In genomic region chr17:37358830-37359681, GRCh38 we compare ENCODE assay signal across 1 cellular context.
TF ChIP-seq lines count a peak whose summit lies in the region.

No MANE protein-coding gene starts in this region.

TF ChIP-seq in HepG2, 621 proteins besides CTCF, POLR2A, EP300 and RAD21 (continued from another document and continues in another):
- TF ChIP-seq LRRFIP1 (CRISPR knock-in tag; conservative IDR thresholded peaks at IDR 0.05) (no peak), STAT6 (CRISPR knock-in tag; IDR thresholded peaks at IDR 0.05; ENCODE audit: borderline replicate concordance) (no peak; the same call in 1 of the 2 replicates), STAT5B (CRISPR knock-in tag; IDR thresholded peaks at IDR 0.05) (no peak), ZBTB26 (CRISPR knock-in tag; IDR thresholded peaks at IDR 0.05; ENCODE audit: borderline replicate concordance) (peak; percentile 41; the same call in 1 of the 2 replicates), ZNF354B (CRISPR knock-in tag; IDR thresholded peaks at IDR 0.05) (no peak), ZNF570 (CRISPR knock-in tag; IDR thresholded peaks at IDR 0.05; ENCODE audit: borderline replicate concordance) (no peak), ZBTB8A (CRISPR knock-in tag; IDR thresholded peaks at IDR 0.05; ENCODE audit: borderline replicate concordance, low read depth) (no peak), NR3C1 (CRISPR knock-in tag; IDR thresholded peaks at IDR 0.05) (no peak), KAT7 (CRISPR knock-in tag; IDR thresholded peaks at IDR 0.05; ENCODE audit: borderline replicate concordance) (no peak), ZNF567 (CRISPR knock-in tag; IDR thresholded peaks at IDR 0.05; ENCODE audit: borderline replicate concordance) (no peak), SMYD3 (CRISPR knock-in tag; IDR thresholded peaks at IDR 0.05) (no peak), TAF1 (CRISPR knock-in tag; IDR thresholded peaks at IDR 0.05) (peak; percentile 71; the same call in 1 of the 2 replicates), ZFAT (CRISPR knock-in tag; conservative IDR thresholded peaks at IDR 0.05) (no peak), ZSCAN21 (CRISPR knock-in tag; IDR thresholded peaks at IDR 0.05; ENCODE audit: borderline replicate concordance) (no peak; the same call in none of the 2 replicates), ZNF143 (CRISPR knock-in tag; IDR thresholded peaks at IDR 0.05) (no peak), MLLT10 (CRISPR knock-in tag; IDR thresholded peaks at IDR 0.05) (no peak), ZSCAN5A (CRISPR knock-in tag; IDR thresholded peaks at IDR 0.05; ENCODE audit: borderline replicate concordance) (no peak), ZSCAN30 (CRISPR knock-in tag; IDR thresholded peaks at IDR 0.05) (no peak), SP1 (IDR thresholded peaks at IDR 0.05) (no peak), SP1 (CRISPR knock-in tag; IDR thresholded peaks at IDR 0.05) (peak; percentile 38; the same call in 1 of the 2 replicates), AGO2 (optimal IDR thresholded peaks at IDR 0.05; ENCODE audit: low read depth, low read length) (peak; percentile 92), THYN1 (CRISPR knock-in tag; IDR thresholded peaks at IDR 0.05; ENCODE audit: borderline replicate concordance, low read depth) (no peak), PRMT3 (CRISPR knock-in tag; IDR thresholded peaks at IDR 0.05; ENCODE audit: borderline replicate concordance, low read depth) (no peak), RFXANK (CRISPR knock-in tag; IDR thresholded peaks at IDR 0.05) (no peak), CC2D1A (CRISPR knock-in tag; IDR thresholded peaks at IDR 0.05) (no peak), ZNF768 (CRISPR knock-in tag; IDR thresholded peaks at IDR 0.05) (peak; percentile 69; the same call in 1 of the 2 replicates), SUZ12 (IDR thresholded peaks at IDR 0.05; ENCODE audit: low read depth, low read length) (no peak), KLF6 (CRISPR knock-in tag; IDR thresholded peaks at IDR 0.05) (peak; percentile 68; the same call in 1 of the 2 replicates), ZC3H4 (CRISPR knock-in tag; IDR thresholded peaks at IDR 0.05; ENCODE audit: borderline replicate concordance) (no peak), RBM22 (optimal IDR thresholded peaks at IDR 0.05; ENCODE audit: low read length) (no peak), ARHGAP35 (CRISPR knock-in tag; IDR thresholded peaks at IDR 0.05; ENCODE audit: borderline replicate concordance) (no peak), REXO4 (CRISPR knock-in tag; IDR thresholded peaks at IDR 0.05; ENCODE audit: borderline replicate concordance) (no peak), SMAD1 (CRISPR knock-in tag; IDR thresholded peaks at IDR 0.05; ENCODE audit: borderline replicate concordance, low read depth) (0 out of 2 replicates have a peak, but pooled peaks have one; percentile 79), SNAPC5 (CRISPR knock-in tag; IDR thresholded peaks at IDR 0.05; ENCODE audit: borderline replicate concordance) (no peak), CEBPB (IDR thresholded peaks at IDR 0.05; ENCODE audit: borderline replicate concordance, low read depth, low read length) (no peak), RBFOX2 (IDR thresholded peaks at IDR 0.05; ENCODE audit: low read depth, low read length) (peak; percentile 89), NFIB (CRISPR knock-in tag; IDR thresholded peaks at IDR 0.05; ENCODE audit: borderline replicate concordance) (no peak), PCBP2 (optimal IDR thresholded peaks at IDR 0.05; ENCODE audit: low read depth, low read length, poor library complexity, severe bottlenecking) (no peak)
- TF ChIP-seq, protein P1, sequence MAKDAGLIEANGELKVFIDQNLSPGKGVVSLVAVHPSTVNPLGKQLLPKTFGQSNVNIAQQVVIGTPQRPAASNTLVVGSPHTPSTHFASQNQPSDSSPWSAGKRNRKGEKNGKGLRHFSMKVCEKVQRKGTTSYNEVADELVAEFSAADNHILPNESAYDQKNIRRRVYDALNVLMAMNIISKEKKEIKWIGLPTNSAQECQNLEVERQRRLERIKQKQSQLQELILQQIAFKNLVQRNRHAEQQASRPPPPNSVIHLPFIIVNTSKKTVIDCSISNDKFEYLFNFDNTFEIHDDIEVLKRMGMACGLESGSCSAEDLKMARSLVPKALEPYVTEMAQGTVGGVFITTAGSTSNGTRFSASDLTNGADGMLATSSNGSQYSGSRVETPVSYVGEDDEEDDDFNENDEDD (CRISPR knock-in tag; IDR thresholded peaks at IDR 0.05; ENCODE audit: borderline replicate concordance), result no peak; the same call in 1 of the 2 replicates
- TF ChIP-seq, protein P2, sequence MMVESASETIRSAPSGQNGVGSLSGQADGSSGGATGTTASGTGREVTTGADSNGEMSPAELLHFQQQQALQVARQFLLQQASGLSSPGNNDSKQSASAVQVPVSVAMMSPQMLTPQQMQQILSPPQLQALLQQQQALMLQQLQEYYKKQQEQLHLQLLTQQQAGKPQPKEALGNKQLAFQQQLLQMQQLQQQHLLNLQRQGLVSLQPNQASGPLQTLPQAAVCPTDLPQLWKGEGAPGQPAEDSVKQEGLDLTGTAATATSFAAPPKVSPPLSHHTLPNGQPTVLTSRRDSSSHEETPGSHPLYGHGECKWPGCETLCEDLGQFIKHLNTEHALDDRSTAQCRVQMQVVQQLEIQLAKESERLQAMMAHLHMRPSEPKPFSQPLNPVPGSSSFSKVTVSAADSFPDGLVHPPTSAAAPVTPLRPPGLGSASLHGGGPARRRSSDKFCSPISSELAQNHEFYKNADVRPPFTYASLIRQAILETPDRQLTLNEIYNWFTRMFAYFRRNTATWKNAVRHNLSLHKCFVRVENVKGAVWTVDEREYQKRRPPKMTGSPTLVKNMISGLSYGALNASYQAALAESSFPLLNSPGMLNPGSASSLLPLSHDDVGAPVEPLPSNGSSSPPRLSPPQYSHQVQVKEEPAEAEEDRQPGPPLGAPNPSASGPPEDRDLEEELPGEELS (CRISPR knock-in tag; IDR thresholded peaks at IDR 0.05), result no peak
- TF ChIP-seq, protein P3, sequence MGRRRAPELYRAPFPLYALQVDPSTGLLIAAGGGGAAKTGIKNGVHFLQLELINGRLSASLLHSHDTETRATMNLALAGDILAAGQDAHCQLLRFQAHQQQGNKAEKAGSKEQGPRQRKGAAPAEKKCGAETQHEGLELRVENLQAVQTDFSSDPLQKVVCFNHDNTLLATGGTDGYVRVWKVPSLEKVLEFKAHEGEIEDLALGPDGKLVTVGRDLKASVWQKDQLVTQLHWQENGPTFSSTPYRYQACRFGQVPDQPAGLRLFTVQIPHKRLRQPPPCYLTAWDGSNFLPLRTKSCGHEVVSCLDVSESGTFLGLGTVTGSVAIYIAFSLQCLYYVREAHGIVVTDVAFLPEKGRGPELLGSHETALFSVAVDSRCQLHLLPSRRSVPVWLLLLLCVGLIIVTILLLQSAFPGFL (CRISPR knock-in tag; IDR thresholded peaks at IDR 0.05), result no peak
- TF ChIP-seq, protein P4, sequence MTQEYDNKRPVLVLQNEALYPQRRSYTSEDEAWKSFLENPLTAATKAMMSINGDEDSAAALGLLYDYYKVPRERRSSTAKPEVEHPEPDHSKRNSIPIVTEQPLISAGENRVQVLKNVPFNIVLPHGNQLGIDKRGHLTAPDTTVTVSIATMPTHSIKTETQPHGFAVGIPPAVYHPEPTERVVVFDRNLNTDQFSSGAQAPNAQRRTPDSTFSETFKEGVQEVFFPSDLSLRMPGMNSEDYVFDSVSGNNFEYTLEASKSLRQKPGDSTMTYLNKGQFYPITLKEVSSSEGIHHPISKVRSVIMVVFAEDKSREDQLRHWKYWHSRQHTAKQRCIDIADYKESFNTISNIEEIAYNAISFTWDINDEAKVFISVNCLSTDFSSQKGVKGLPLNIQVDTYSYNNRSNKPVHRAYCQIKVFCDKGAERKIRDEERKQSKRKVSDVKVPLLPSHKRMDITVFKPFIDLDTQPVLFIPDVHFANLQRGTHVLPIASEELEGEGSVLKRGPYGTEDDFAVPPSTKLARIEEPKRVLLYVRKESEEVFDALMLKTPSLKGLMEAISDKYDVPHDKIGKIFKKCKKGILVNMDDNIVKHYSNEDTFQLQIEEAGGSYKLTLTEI (CRISPR knock-in tag; conservative IDR thresholded peaks at IDR 0.05), result no peak
- TF ChIP-seq, protein P5, sequence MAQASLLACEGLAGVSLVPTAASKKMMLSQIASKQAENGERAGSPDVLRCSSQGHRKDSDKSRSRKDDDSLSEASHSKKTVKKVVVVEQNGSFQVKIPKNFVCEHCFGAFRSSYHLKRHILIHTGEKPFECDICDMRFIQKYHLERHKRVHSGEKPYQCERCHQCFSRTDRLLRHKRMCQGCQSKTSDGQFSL (CRISPR knock-in tag; IDR thresholded peaks at IDR 0.05), result no peak
- TF ChIP-seq, protein P6, sequence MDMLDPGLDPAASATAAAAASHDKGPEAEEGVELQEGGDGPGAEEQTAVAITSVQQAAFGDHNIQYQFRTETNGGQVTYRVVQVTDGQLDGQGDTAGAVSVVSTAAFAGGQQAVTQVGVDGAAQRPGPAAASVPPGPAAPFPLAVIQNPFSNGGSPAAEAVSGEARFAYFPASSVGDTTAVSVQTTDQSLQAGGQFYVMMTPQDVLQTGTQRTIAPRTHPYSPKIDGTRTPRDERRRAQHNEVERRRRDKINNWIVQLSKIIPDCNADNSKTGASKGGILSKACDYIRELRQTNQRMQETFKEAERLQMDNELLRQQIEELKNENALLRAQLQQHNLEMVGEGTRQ (IDR thresholded peaks at IDR 0.05; ENCODE audit: low read depth, low read length), result no peak
- TF ChIP-seq, protein P6 (CRISPR knock-in tag; IDR thresholded peaks at IDR 0.05; ENCODE audit: borderline replicate concordance), result no peak
- TF ChIP-seq, protein P7, sequence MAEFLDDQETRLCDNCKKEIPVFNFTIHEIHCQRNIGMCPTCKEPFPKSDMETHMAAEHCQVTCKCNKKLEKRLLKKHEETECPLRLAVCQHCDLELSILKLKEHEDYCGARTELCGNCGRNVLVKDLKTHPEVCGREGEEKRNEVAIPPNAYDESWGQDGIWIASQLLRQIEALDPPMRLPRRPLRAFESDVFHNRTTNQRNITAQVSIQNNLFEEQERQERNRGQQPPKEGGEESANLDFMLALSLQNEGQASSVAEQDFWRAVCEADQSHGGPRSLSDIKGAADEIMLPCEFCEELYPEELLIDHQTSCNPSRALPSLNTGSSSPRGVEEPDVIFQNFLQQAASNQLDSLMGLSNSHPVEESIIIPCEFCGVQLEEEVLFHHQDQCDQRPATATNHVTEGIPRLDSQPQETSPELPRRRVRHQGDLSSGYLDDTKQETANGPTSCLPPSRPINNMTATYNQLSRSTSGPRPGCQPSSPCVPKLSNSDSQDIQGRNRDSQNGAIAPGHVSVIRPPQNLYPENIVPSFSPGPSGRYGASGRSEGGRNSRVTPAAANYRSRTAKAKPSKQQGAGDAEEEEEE (CRISPR knock-in tag; IDR thresholded peaks at IDR 0.05; ENCODE audit: borderline replicate concordance), result no peak
